ENCODE assay signal across 1 cellular context in the genomic region with DNA sequence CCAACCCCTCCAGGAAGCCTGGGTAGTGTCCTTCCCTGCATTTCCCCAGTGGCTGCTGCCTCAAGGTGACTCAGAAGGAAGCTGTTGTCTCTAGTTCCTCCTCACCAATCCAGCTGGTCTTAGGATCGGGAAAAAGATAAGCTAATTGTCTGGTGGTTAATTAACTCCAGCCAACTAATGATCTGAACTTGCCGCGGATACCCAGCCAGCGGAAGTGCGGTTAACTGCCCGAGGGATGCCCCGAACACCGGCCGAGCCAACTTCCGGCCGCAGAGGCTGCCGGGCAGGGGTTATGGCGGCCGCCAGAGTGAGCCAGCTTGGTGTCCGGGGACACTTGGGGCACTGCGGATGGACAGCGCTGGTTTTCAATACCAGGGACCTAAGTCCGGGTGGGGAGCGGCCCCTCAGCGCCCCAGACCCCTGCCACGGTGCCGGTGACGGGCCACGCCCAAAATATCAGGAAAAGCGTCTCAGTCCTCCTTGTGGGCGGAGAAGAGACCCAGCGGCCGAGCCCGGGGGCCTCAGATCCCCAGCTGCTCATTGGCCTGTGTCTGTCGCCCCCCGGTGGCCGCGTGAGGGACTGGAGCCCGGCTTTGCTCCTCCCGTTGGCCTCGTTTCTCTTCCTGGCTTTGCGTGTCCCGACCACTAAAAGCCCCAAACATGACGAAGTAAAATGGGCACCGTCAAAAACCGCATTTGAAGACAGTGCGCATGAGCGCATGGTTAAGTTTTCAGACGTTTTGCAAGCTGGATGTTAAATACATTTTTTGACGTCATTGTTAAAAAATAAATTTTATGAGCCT.
TF ChIP-seq lines count a peak whose summit lies in the region.

No MANE protein-coding gene starts in this region.

TF ChIP-seq in HepG2, 621 proteins besides CTCF, POLR2A, EP300 and RAD21 (continued from another document and continues in another):
- TF ChIP-seq, protein P1, sequence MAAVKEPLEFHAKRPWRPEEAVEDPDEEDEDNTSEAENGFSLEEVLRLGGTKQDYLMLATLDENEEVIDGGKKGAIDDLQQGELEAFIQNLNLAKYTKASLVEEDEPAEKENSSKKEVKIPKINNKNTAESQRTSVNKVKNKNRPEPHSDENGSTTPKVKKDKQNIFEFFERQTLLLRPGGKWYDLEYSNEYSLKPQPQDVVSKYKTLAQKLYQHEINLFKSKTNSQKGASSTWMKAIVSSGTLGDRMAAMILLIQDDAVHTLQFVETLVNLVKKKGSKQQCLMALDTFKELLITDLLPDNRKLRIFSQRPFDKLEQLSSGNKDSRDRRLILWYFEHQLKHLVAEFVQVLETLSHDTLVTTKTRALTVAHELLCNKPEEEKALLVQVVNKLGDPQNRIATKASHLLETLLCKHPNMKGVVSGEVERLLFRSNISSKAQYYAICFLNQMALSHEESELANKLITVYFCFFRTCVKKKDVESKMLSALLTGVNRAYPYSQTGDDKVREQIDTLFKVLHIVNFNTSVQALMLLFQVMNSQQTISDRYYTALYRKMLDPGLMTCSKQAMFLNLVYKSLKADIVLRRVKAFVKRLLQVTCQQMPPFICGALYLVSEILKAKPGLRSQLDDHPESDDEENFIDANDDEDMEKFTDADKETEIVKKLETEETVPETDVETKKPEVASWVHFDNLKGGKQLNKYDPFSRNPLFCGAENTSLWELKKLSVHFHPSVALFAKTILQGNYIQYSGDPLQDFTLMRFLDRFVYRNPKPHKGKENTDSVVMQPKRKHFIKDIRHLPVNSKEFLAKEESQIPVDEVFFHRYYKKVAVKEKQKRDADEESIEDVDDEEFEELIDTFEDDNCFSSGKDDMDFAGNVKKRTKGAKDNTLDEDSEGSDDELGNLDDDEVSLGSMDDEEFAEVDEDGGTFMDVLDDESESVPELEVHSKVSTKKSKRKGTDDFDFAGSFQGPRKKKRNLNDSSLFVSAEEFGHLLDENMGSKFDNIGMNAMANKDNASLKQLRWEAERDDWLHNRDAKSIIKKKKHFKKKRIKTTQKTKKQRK (IDR thresholded peaks at IDR 0.05; ENCODE audit: low read length): no peak
- TF ChIP-seq IRF1 (CRISPR knock-in tag; IDR thresholded peaks at IDR 0.05; ENCODE audit: low read depth) (no peak), MXD1 (CRISPR knock-in tag; IDR thresholded peaks at IDR 0.05) (peak; percentile 50), CBX2 (IDR thresholded peaks at IDR 0.05; ENCODE audit: low read depth, low read length) (no peak), CBX2 (CRISPR knock-in tag; IDR thresholded peaks at IDR 0.05; ENCODE audit: low read depth) (no peak), RFXANK (CRISPR knock-in tag; IDR thresholded peaks at IDR 0.05) (no peak; the same call in 1 of the 2 replicates), ZSCAN20 (CRISPR knock-in tag; IDR thresholded peaks at IDR 0.05; ENCODE audit: borderline replicate concordance) (0 out of 2 replicates have a peak, but pooled peaks have one; percentile 45), ZBTB42 (CRISPR knock-in tag; IDR thresholded peaks at IDR 0.05) (peak; percentile 39; the same call in 1 of the 2 replicates), ZNF34 (CRISPR knock-in tag; IDR thresholded peaks at IDR 0.05; ENCODE audit: borderline replicate concordance) (peak; percentile 54; the same call in 1 of the 2 replicates), ZNF143 (CRISPR knock-in tag; IDR thresholded peaks at IDR 0.05) (peak; percentile 96), TCF7L2 (IDR thresholded peaks at IDR 0.05; ENCODE audit: low read depth, low read length) (no peak), ZNF180 (CRISPR knock-in tag; IDR thresholded peaks at IDR 0.05; ENCODE audit: borderline replicate concordance, low read depth) (no peak), FOXM1 (CRISPR knock-in tag; IDR thresholded peaks at IDR 0.05) (no peak), ARHGAP35 (CRISPR knock-in tag; IDR thresholded peaks at IDR 0.05; ENCODE audit: borderline replicate concordance) (peak; percentile 90; the same call in 1 of the 2 replicates), PLRG1 (conservative IDR thresholded peaks at IDR 0.05) (no peak), ZNF484 (CRISPR knock-in tag; IDR thresholded peaks at IDR 0.05; ENCODE audit: borderline replicate concordance, low read depth) (no peak), FUBP1 (CRISPR knock-in tag; IDR thresholded peaks at IDR 0.05; ENCODE audit: borderline replicate concordance) (no peak), ATM (IDR thresholded peaks at IDR 0.05; ENCODE audit: borderline replicate concordance) (no peak), ZNF850 (CRISPR knock-in tag; conservative IDR thresholded peaks at IDR 0.05) (no peak), TFAP4 (IDR thresholded peaks at IDR 0.05; ENCODE audit: borderline replicate concordance, low read depth) (peak; percentile 61; the same call in 1 of the 2 replicates), ZNF564 (CRISPR knock-in tag; IDR thresholded peaks at IDR 0.05) (0 out of 2 replicates have a peak, but pooled peaks have one; percentile 60), RARG (CRISPR knock-in tag; IDR thresholded peaks at IDR 0.05; ENCODE audit: low read depth) (no peak), SATB2 (CRISPR knock-in tag; IDR thresholded peaks at IDR 0.05) (no peak; the same call in 1 of the 2 replicates), ZZZ3 (CRISPR knock-in tag; IDR thresholded peaks at IDR 0.05; ENCODE audit: borderline replicate concordance) (no peak; the same call in 1 of the 2 replicates), EEA1 (CRISPR knock-in tag; IDR thresholded peaks at IDR 0.05; ENCODE audit: borderline replicate concordance) (0 out of 2 replicates have a peak, but pooled peaks have one; percentile 59), ZNF777 (CRISPR knock-in tag; IDR thresholded peaks at IDR 0.05) (peak; percentile 52), ZNF512 (CRISPR knock-in tag; IDR thresholded peaks at IDR 0.05) (no peak)
- TF ChIP-seq, protein P2, sequence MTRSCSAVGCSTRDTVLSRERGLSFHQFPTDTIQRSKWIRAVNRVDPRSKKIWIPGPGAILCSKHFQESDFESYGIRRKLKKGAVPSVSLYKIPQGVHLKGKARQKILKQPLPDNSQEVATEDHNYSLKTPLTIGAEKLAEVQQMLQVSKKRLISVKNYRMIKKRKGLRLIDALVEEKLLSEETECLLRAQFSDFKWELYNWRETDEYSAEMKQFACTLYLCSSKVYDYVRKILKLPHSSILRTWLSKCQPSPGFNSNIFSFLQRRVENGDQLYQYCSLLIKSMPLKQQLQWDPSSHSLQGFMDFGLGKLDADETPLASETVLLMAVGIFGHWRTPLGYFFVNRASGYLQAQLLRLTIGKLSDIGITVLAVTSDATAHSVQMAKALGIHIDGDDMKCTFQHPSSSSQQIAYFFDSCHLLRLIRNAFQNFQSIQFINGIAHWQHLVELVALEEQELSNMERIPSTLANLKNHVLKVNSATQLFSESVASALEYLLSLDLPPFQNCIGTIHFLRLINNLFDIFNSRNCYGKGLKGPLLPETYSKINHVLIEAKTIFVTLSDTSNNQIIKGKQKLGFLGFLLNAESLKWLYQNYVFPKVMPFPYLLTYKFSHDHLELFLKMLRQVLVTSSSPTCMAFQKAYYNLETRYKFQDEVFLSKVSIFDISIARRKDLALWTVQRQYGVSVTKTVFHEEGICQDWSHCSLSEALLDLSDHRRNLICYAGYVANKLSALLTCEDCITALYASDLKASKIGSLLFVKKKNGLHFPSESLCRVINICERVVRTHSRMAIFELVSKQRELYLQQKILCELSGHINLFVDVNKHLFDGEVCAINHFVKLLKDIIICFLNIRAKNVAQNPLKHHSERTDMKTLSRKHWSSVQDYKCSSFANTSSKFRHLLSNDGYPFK (CRISPR knock-in tag; IDR thresholded peaks at IDR 0.05; ENCODE audit: borderline replicate concordance): peak; percentile 87
- TF ChIP-seq, protein P3, sequence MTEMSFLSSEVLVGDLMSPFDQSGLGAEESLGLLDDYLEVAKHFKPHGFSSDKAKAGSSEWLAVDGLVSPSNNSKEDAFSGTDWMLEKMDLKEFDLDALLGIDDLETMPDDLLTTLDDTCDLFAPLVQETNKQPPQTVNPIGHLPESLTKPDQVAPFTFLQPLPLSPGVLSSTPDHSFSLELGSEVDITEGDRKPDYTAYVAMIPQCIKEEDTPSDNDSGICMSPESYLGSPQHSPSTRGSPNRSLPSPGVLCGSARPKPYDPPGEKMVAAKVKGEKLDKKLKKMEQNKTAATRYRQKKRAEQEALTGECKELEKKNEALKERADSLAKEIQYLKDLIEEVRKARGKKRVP (CRISPR knock-in tag; IDR thresholded peaks at IDR 0.05): peak in 1 of 2 experiments; percentile 66; a peak in 1 of 4 replicates
- TF ChIP-seq, protein P4, sequence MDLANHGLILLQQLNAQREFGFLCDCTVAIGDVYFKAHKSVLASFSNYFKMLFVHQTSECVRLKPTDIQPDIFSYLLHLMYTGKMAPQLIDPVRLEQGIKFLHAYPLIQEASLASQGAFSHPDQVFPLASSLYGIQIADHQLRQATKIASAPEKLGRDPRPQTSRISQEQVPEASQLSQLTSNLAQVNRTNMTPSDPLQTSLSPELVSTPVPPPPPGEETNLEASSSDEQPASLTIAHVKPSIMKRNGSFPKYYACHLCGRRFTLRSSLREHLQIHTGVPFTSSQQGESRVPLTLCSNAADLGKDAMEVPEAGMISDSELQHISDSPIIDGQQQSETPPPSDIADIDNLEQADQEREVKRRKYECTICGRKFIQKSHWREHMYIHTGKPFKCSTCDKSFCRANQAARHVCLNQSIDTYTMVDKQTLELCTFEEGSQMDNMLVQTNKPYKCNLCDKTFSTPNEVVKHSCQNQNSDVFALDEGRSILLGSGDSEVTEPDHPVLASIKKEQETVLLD (CRISPR knock-in tag; IDR thresholded peaks at IDR 0.05; ENCODE audit: low read depth): peak; percentile 63
- TF ChIP-seq, protein P5, sequence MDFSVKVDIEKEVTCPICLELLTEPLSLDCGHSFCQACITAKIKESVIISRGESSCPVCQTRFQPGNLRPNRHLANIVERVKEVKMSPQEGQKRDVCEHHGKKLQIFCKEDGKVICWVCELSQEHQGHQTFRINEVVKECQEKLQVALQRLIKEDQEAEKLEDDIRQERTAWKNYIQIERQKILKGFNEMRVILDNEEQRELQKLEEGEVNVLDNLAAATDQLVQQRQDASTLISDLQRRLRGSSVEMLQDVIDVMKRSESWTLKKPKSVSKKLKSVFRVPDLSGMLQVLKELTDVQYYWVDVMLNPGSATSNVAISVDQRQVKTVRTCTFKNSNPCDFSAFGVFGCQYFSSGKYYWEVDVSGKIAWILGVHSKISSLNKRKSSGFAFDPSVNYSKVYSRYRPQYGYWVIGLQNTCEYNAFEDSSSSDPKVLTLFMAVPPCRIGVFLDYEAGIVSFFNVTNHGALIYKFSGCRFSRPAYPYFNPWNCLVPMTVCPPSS (IDR thresholded peaks at IDR 0.05): no peak
- TF ChIP-seq, protein P6, sequence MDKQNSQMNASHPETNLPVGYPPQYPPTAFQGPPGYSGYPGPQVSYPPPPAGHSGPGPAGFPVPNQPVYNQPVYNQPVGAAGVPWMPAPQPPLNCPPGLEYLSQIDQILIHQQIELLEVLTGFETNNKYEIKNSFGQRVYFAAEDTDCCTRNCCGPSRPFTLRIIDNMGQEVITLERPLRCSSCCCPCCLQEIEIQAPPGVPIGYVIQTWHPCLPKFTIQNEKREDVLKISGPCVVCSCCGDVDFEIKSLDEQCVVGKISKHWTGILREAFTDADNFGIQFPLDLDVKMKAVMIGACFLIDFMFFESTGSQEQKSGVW (CRISPR knock-in tag; IDR thresholded peaks at IDR 0.05; ENCODE audit: borderline replicate concordance): no peak
- TF ChIP-seq, protein P7, sequence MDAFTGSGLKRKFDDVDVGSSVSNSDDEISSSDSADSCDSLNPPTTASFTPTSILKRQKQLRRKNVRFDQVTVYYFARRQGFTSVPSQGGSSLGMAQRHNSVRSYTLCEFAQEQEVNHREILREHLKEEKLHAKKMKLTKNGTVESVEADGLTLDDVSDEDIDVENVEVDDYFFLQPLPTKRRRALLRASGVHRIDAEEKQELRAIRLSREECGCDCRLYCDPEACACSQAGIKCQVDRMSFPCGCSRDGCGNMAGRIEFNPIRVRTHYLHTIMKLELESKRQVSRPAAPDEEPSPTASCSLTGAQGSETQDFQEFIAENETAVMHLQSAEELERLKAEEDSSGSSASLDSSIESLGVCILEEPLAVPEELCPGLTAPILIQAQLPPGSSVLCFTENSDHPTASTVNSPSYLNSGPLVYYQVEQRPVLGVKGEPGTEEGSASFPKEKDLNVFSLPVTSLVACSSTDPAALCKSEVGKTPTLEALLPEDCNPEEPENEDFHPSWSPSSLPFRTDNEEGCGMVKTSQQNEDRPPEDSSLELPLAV (CRISPR knock-in tag; conservative IDR thresholded peaks at IDR 0.05; ENCODE audit: low read depth): no peak
